1 cellular context compared by ENCODE assay signal in the genomic region with DNA sequence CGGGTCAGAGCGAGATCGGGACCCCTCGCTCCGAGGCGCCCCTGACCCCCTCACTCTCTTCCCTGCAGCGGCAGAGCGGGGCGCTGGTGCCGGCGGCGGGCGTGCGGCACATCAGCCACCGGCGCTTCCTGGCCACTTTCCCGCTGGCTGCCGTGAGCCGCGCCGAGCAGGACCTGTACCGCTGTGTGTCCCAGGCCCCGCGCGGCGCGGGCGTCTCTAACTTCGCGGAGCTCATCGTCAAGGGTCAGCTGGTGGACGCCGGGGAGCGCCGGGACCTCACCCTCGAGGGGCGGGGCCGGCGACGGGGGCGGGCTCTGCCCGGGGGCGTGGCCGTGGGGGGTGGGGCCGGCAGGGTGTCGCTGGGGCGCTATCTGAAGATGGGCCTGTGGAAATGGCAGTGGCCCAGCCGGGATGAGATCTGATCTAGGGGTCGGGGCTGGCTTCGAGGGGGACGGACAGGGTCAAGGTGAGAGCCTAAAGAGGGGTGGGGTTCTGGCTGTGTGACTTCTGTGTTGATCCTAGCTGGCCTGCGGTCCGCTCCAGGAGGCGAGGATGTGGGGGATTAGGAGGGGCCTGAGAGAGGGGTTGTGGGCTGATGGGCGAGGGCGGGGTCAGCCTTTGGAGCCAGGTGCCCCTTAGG.
TF ChIP-seq lines count a peak whose summit lies in the region.

No MANE protein-coding gene starts in this region.

TF ChIP-seq in K562, 482 proteins besides CTCF, POLR2A, EP300 and RAD21 (continued from another document):
- TF ChIP-seq, protein P1, sequence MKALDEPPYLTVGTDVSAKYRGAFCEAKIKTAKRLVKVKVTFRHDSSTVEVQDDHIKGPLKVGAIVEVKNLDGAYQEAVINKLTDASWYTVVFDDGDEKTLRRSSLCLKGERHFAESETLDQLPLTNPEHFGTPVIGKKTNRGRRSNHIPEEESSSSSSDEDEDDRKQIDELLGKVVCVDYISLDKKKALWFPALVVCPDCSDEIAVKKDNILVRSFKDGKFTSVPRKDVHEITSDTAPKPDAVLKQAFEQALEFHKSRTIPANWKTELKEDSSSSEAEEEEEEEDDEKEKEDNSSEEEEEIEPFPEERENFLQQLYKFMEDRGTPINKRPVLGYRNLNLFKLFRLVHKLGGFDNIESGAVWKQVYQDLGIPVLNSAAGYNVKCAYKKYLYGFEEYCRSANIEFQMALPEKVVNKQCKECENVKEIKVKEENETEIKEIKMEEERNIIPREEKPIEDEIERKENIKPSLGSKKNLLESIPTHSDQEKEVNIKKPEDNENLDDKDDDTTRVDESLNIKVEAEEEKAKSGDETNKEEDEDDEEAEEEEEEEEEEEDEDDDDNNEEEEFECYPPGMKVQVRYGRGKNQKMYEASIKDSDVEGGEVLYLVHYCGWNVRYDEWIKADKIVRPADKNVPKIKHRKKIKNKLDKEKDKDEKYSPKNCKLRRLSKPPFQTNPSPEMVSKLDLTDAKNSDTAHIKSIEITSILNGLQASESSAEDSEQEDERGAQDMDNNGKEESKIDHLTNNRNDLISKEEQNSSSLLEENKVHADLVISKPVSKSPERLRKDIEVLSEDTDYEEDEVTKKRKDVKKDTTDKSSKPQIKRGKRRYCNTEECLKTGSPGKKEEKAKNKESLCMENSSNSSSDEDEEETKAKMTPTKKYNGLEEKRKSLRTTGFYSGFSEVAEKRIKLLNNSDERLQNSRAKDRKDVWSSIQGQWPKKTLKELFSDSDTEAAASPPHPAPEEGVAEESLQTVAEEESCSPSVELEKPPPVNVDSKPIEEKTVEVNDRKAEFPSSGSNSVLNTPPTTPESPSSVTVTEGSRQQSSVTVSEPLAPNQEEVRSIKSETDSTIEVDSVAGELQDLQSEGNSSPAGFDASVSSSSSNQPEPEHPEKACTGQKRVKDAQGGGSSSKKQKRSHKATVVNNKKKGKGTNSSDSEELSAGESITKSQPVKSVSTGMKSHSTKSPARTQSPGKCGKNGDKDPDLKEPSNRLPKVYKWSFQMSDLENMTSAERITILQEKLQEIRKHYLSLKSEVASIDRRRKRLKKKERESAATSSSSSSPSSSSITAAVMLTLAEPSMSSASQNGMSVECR (CRISPR knock-in tag; IDR thresholded peaks at IDR 0.05) = no peak
- TF ChIP-seq, protein P2, sequence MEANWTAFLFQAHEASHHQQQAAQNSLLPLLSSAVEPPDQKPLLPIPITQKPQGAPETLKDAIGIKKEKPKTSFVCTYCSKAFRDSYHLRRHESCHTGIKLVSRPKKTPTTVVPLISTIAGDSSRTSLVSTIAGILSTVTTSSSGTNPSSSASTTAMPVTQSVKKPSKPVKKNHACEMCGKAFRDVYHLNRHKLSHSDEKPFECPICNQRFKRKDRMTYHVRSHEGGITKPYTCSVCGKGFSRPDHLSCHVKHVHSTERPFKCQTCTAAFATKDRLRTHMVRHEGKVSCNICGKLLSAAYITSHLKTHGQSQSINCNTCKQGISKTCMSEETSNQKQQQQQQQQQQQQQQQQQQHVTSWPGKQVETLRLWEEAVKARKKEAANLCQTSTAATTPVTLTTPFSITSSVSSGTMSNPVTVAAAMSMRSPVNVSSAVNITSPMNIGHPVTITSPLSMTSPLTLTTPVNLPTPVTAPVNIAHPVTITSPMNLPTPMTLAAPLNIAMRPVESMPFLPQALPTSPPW (CRISPR knock-in tag; IDR thresholded peaks at IDR 0.05) = peak; percentile 51; the same call in 1 of the 2 replicates
- TF ChIP-seq BACH1 (tag; IDR thresholded peaks at IDR 0.05) (no peak), HMG20B (CRISPR knock-in tag; IDR thresholded peaks at IDR 0.05) (no peak), NR1H2 (CRISPR knock-in tag; IDR thresholded peaks at IDR 0.05) (no peak), KHSRP (IDR thresholded peaks at IDR 0.05) (no peak), HDAC2 (IDR thresholded peaks at IDR 0.05) (no peak), PHF8 (IDR thresholded peaks at IDR 0.05; ENCODE audit: borderline replicate concordance, low read length) (peak; percentile 28; the same call in 1 of the 2 replicates), NR4A1 (CRISPR knock-in tag; IDR thresholded peaks at IDR 0.05) (no peak), NR4A1 (tag; IDR thresholded peaks at IDR 0.05) (no peak), RBFOX2 (IDR thresholded peaks at IDR 0.05; ENCODE audit: low read depth, low read length) (0 out of 2 replicates have a peak, but pooled peaks have one; percentile 26), KDM2B (CRISPR knock-in tag; IDR thresholded peaks at IDR 0.05) (peak; percentile 90), AFF4 (CRISPR knock-in tag; IDR thresholded peaks at IDR 0.05) (no peak), ARID1B (IDR thresholded peaks at IDR 0.05) (0 out of 2 replicates have a peak, but pooled peaks have one; percentile 29), SMARCC2 (IDR thresholded peaks at IDR 0.05; ENCODE audit: low read depth) (no peak), ZFX (CRISPR knock-in tag; IDR thresholded peaks at IDR 0.05) (no peak), ATF7 (IDR thresholded peaks at IDR 0.05) (peak; percentile 31; the same call in 1 of the 2 replicates), SNRNP70 (optimal IDR thresholded peaks at IDR 0.05; ENCODE audit: low read depth, low read length) (no peak), ZBTB7A (IDR thresholded peaks at IDR 0.05; ENCODE audit: borderline replicate concordance, control insufficient read depth, low read depth, low read length) (peak; percentile 47; the same call in 1 of the 2 replicates), ASH1L (IDR thresholded peaks at IDR 0.05; ENCODE audit: borderline replicate concordance, low read depth, partially characterized antibody) (no peak), FIP1L1 (IDR thresholded peaks at IDR 0.05; ENCODE audit: low read depth, low read length, poor library complexity, severe bottlenecking) (peak; percentile 64), RBM17 (IDR thresholded peaks at IDR 0.05; ENCODE audit: borderline replicate concordance, low read depth, low read length) (no peak), FOS (IDR thresholded peaks at IDR 0.05; ENCODE audit: extremely low read depth, insufficient read length) (no peak), ZNF347 (CRISPR knock-in tag; IDR thresholded peaks at IDR 0.05; ENCODE audit: low read depth) (no peak), DACH1 (IDR thresholded peaks at IDR 0.05; ENCODE audit: partially characterized antibody) (peak; percentile 49), MTF1 (CRISPR knock-in tag; IDR thresholded peaks at IDR 0.05; ENCODE audit: borderline replicate concordance) (no peak)
- TF ChIP-seq, protein P3, sequence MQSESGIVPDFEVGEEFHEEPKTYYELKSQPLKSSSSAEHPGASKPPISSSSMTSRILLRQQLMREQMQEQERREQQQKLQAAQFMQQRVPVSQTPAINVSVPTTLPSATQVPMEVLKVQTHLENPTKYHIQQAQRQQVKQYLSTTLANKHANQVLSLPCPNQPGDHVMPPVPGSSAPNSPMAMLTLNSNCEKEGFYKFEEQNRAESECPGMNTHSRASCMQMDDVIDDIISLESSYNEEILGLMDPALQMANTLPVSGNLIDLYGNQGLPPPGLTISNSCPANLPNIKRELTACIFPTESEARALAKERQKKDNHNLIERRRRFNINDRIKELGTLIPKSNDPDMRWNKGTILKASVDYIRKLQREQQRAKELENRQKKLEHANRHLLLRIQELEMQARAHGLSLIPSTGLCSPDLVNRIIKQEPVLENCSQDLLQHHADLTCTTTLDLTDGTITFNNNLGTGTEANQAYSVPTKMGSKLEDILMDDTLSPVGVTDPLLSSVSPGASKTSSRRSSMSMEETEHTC (IDR thresholded peaks at IDR 0.05) = no peak
- TF ChIP-seq, protein P4, sequence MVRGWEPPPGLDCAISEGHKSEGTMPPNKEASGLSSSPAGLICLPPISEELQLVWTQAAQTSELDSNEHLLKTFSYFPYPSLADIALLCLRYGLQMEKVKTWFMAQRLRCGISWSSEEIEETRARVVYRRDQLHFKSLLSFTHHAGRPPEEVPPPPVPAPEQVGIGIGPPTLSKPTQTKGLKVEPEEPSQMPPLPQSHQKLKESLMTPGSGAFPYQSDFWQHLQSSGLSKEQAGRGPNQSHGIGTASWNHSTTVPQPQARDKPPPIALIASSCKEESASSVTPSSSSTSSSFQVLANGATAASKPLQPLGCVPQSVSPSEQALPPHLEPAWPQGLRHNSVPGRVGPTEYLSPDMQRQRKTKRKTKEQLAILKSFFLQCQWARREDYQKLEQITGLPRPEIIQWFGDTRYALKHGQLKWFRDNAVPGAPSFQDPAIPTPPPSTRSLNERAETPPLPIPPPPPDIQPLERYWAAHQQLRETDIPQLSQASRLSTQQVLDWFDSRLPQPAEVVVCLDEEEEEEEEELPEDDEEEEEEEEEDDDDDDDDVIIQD (CRISPR knock-in tag; IDR thresholded peaks at IDR 0.05) = no peak
- TF ChIP-seq, protein P5, sequence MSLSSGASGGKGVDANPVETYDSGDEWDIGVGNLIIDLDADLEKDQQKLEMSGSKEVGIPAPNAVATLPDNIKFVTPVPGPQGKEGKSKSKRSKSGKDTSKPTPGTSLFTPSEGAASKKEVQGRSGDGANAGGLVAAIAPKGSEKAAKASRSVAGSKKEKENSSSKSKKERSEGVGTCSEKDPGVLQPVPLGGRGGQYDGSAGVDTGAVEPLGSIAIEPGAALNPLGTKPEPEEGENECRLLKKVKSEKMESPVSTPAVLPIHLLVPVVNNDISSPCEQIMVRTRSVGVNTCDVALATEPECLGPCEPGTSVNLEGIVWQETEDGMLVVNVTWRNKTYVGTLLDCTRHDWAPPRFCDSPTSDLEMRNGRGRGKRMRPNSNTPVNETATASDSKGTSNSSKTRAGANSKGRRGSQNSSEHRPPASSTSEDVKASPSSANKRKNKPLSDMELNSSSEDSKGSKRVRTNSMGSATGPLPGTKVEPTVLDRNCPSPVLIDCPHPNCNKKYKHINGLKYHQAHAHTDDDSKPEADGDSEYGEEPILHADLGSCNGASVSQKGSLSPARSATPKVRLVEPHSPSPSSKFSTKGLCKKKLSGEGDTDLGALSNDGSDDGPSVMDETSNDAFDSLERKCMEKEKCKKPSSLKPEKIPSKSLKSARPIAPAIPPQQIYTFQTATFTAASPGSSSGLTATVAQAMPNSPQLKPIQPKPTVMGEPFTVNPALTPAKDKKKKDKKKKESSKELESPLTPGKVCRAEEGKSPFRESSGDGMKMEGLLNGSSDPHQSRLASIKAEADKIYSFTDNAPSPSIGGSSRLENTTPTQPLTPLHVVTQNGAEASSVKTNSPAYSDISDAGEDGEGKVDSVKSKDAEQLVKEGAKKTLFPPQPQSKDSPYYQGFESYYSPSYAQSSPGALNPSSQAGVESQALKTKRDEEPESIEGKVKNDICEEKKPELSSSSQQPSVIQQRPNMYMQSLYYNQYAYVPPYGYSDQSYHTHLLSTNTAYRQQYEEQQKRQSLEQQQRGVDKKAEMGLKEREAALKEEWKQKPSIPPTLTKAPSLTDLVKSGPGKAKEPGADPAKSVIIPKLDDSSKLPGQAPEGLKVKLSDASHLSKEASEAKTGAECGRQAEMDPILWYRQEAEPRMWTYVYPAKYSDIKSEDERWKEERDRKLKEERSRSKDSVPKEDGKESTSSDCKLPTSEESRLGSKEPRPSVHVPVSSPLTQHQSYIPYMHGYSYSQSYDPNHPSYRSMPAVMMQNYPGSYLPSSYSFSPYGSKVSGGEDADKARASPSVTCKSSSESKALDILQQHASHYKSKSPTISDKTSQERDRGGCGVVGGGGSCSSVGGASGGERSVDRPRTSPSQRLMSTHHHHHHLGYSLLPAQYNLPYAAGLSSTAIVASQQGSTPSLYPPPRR (CRISPR knock-in tag; IDR thresholded peaks at IDR 0.05; ENCODE audit: borderline replicate concordance) = no peak
